ENCODE assay signal across 20 cellular contexts in genomic region chr18:68454511-68455228, GRCh38.
A peak's percentile ranks its signal among the peaks of the same experiment; 100 is the strongest.
DNase-seq lines count a peak whose midpoint lies in the region; ATAC-seq and TF ChIP-seq lines count a peak whose summit lies in the region.
"Had no signal": no experiment of that assay in that cellular context is flagged by ENCODE, and none has a peak within 500 bp of the region (broad histone marks: within the 10 kb centered on the region; RNA-seq: fewer than 3 reads in every experiment).

No MANE protein-coding gene starts in this region.

- H3K14ac ChIP-seq in trophoblast cell (ENCODE audit: low read length): peak overlapping the region; percentile 61

- 38 to 46% methylated on average over 3 of the region's 3 CpGs for WGBS in GM23248 (ENCODE audit: low coverage in 1 of 2, low lambda C conversion rate in 2 of 2, missing lambda C conversion rate in 2 of 2), 2 experiments
- 44% methylated on average over 3 of the region's 3 CpGs for WGBS in SK-N-SH (ENCODE audit: low lambda C conversion rate)
- WGBS in trophoblast cell (ENCODE audit: extremely low coverage, insufficient coverage, insufficient read length): no CpG with 5 or more reads among the region's 3 CpGs

- POLR2A ChIA-PET in SK-N-SH (lab: Yijun Ruan, JAX): no interaction called here

- no peak overlapping the region for H2AK5ac ChIP-seq in trophoblast cell (ENCODE audit: low read length)

- peak overlapping the region; percentile 71 for H3K18ac ChIP-seq in trophoblast cell (ENCODE audit: low read length)

- H3F3A ChIP-seq in GM23248 (ENCODE audit: insufficient read depth): peaks cover 29% of the 10 kb centered on the region
- peaks cover 10% of the 10 kb centered on the region for H3F3A ChIP-seq in SK-N-SH (replicated peaks; ENCODE audit: insufficient read depth)

- DNase-seq in GM23248 (peak; percentile 85), SK-N-SH (no peak), fibroblast of mammary gland (ENCODE audit: low read depth) (peak; percentile 90), trophoblast cell (peak; percentile 39 to 77), coronary artery (ENCODE audit: low spot score) (no peak)
- no peak for DNase-seq in activated CD4-positive, CD25-positive, alpha-beta regulatory T cell treated with anti-CD3 and anti-CD28 coated beads, Interleukin-2, amount 50 U/mL, for 72 hours
- DNase-seq in stimulated activated naive CD8-positive, alpha-beta T cell treated with anti-CD3 and anti-CD28 coated beads, Interleukin-15, Interleukin-2, amounts not matched to agents 100 U/mL and 50 U/mL, for 24 hours: no peak
- DNase-seq: activated CD4-positive, alpha-beta memory T cell treated with anti-CD3 and anti-CD28 coated beads, Interleukin-2, amount 10 ng/mL, durations not matched to agents 7 days and 5 days; activated T-cell treated with anti-CD3 and anti-CD28 coated beads, Interleukin-2, amount 50 U/mL, for 72 hours; cortex of kidney; DMS153; erythroblast; hypothalamus; mucosa of descending colon; NCI-H748 treated with DMSO at 0.1 percent for 48 hours; pancreas; tibial artery had no signal

- no peaks in the 10 kb centered on the region for H3K79me2 ChIP-seq in GM23248 (ENCODE audit: insufficient read depth)
- no peaks in the 10 kb centered on the region for H3K79me2 ChIP-seq in SK-N-SH (ENCODE audit: insufficient read depth)
- no peaks in the 10 kb centered on the region for H3K79me2 ChIP-seq in trophoblast cell (ENCODE audit: control insufficient read depth, insufficient read depth, low read length, poor library complexity)

- peak overlapping the region; percentile 47 for H4K91ac ChIP-seq in trophoblast cell (ENCODE audit: low read depth, low read length)

- H4K20me1 ChIP-seq in GM23248 (ENCODE audit: insufficient read depth): no peaks in the 10 kb centered on the region
- no peaks in the 10 kb centered on the region for H4K20me1 ChIP-seq in SK-N-SH (ENCODE audit: insufficient read depth)

- H2AFZ ChIP-seq in GM23248 (no peak overlapping the region), SK-N-SH (ENCODE audit: low read depth) (no peak overlapping the region), trophoblast cell (ENCODE audit: insufficient read depth, low read length, poor library complexity) (no peak overlapping the region)

- H3K27ac ChIP-seq in GM23248 (peak overlapping the region; percentile 66), SK-N-SH (ENCODE audit: low read depth in 2 of 2, low read length in 1 of 2) (peak overlapping the region in 1 of 2 experiments; percentile 24; a peak in 2 of 4 replicates), trophoblast cell (ENCODE audit: low read depth, low read length) (peak overlapping the region; percentile 6), coronary artery (no peak overlapping the region)
- H3K27ac ChIP-seq: C4-2B, pancreas, skin epidermis, tibial artery had no signal

- in situ Hi-C loops in GM23248 (cut with MboI): no loop called here

- no peak for TF ChIP-seq EP300 in SK-N-SH (IDR thresholded peaks at IDR 0.05; ENCODE audit: borderline replicate concordance in 1 of 2, low read depth in 1 of 2, low read length in 1 of 2)

- H3K23ac ChIP-seq in trophoblast cell (ENCODE audit: low read length): no peak overlapping the region

- peaks cover 21% of the 10 kb centered on the region for H3K4me1 ChIP-seq in GM23248 (ENCODE audit: insufficient read depth)
- peaks cover 0 to 5% of the 10 kb centered on the region in 2 experiments; a peak in 1 of 4 replicates for H3K4me1 ChIP-seq in SK-N-SH (ENCODE audit: control insufficient read depth in 1 of 2, insufficient read depth in 2 of 2, low read depth in 1 of 2, low read length in 1 of 2)
- peaks cover 2 to 8% of the 10 kb centered on the region in 2 experiments for H3K4me1 ChIP-seq in trophoblast cell (ENCODE audit: control insufficient read depth in 1 of 2, insufficient read depth in 2 of 2, low read length in 2 of 2)
- H3K4me1 ChIP-seq: pancreas had no signal

- H2BK5ac ChIP-seq in trophoblast cell (ENCODE audit: low read depth, low read length, poor library complexity): peak overlapping the region; percentile 63

- CTCF ChIA-PET in SK-N-SH (lab: Yijun Ruan, JAX): no interaction called here

- no peak overlapping the region for H3K4ac ChIP-seq in trophoblast cell (ENCODE audit: low read depth, low read length)

- TF ChIP-seq CTCF in SK-N-SH (IDR thresholded peaks at IDR 0.05) (no peak), fibroblast of mammary gland (conservative IDR thresholded peaks at IDR 0.05; ENCODE audit: control insufficient read depth, insufficient read depth, low read depth, low read length) (no peak), coronary artery (IDR thresholded peaks at IDR 0.05) (no peak)

- no peak overlapping the region for H4K12ac ChIP-seq in trophoblast cell (ENCODE audit: low read depth, low read length)

- H2BK120ac ChIP-seq in trophoblast cell (ENCODE audit: insufficient read depth, low read length, poor library complexity): peak overlapping the region; percentile 66

- no peaks in the 10 kb centered on the region for H3K9me3 ChIP-seq in GM23248 (ENCODE audit: low read depth)
- no peaks in the 10 kb centered on the region for H3K9me3 ChIP-seq in SK-N-SH
- no peaks in the 10 kb centered on the region for H3K9me3 ChIP-seq in trophoblast cell (ENCODE audit: insufficient read depth, low read depth, low read length)
- H3K9me3 ChIP-seq: mucosa of descending colon, pancreas, tibial artery had no signal

- H3K9ac ChIP-seq in GM23248: no peak overlapping the region
- H3K9ac ChIP-seq in SK-N-SH: no peak overlapping the region
- no peak overlapping the region for H3K9ac ChIP-seq in trophoblast cell (ENCODE audit: low read length)

- H4K8ac ChIP-seq in trophoblast cell (ENCODE audit: low read depth, low read length): no peak overlapping the region

- H3K27me3 ChIP-seq in GM23248 (replicated peaks; ENCODE audit: insufficient read depth) (no peaks in the 10 kb centered on the region), SK-N-SH (ENCODE audit: insufficient read depth) (no peaks in the 10 kb centered on the region), trophoblast cell (ENCODE audit: insufficient read depth, low read length) (no peaks in the 10 kb centered on the region)
- H3K27me3 ChIP-seq: pancreas, tibial artery had no signal

- peaks cover 5% of the 10 kb centered on the region for H3K79me1 ChIP-seq in trophoblast cell (ENCODE audit: low read length)

- H2BK12ac ChIP-seq in trophoblast cell (ENCODE audit: low read length): peak overlapping the region; percentile 87

- no peak for ATAC-seq in stimulated activated naive CD8-positive, alpha-beta T cell treated with anti-CD3 and anti-CD28 coated beads, Interleukin-15, Interleukin-2, amounts not matched to agents 100 U/mL and 50 U/mL, for 24 hours
- ATAC-seq: activated T-cell treated with anti-CD3 and anti-CD28 coated beads, Interleukin-2, amount 50 U/mL, for 72 hours; mucosa of descending colon; Panc1 had no signal

- H3K4me3 ChIP-seq in GM23248 (no peak overlapping the region), SK-N-SH (ENCODE audit: low read depth in 2 of 2, low read length in 1 of 2) (no peak overlapping the region), fibroblast of mammary gland (ENCODE audit: control insufficient read depth, low read depth, low read length) (no peak overlapping the region), trophoblast cell (ENCODE audit: low read depth, low read length) (no peak overlapping the region), coronary artery (no peak overlapping the region)
- H3K4me3 ChIP-seq: mucosa of descending colon, pancreas, skin epidermis, tibial artery had no signal

- no peak for TF ChIP-seq RAD21 in SK-N-SH (IDR thresholded peaks at IDR 0.05; ENCODE audit: low read length)

- H3K36me3 ChIP-seq in GM23248 (ENCODE audit: low read depth) (no peaks in the 10 kb centered on the region), SK-N-SH (replicated peaks in 1 of 2; ENCODE audit: control insufficient read depth in 1 of 2, insufficient read depth in 2 of 2, low read length in 1 of 2) (no peaks in the 10 kb centered on the region), trophoblast cell (ENCODE audit: control insufficient read depth in 1 of 2, insufficient read depth in 2 of 2, low read length in 2 of 2) (no peaks in the 10 kb centered on the region)
- H3K36me3 ChIP-seq: pancreas, tibial artery had no signal

- no peak overlapping the region for H3K4me2 ChIP-seq in GM23248 (ENCODE audit: unreplicated experiment)
- no peak overlapping the region for H3K4me2 ChIP-seq in SK-N-SH
- no peak overlapping the region for H3K4me2 ChIP-seq in trophoblast cell (ENCODE audit: low read length)

- H3K9me2 ChIP-seq in GM23248 (ENCODE audit: insufficient read depth) (no peaks in the 10 kb centered on the region), SK-N-SH (no peaks in the 10 kb centered on the region)

TF ChIP-seq in SK-N-SH, 30 proteins besides CTCF, POLR2A, EP300 and RAD21 (continues in another document):
- TF ChIP-seq RFX5 (IDR thresholded peaks at IDR 0.05; ENCODE audit: low read length) (no peak), FOSL2 (IDR thresholded peaks at IDR 0.05; ENCODE audit: borderline replicate concordance, low read depth) (peak; percentile 60; the same call in 1 of the 2 replicates), CHD2 (IDR thresholded peaks at IDR 0.05; ENCODE audit: low read length, partially characterized antibody) (no peak), NFIC (IDR thresholded peaks at IDR 0.05; ENCODE audit: borderline replicate concordance) (peak; percentile 6; the same call in 1 of the 2 replicates), JUND (IDR thresholded peaks at IDR 0.05) (peak; percentile 35; the same call in 1 of the 2 replicates), MXI1 (IDR thresholded peaks at IDR 0.05; ENCODE audit: low read depth, low read length) (no peak)
- TF ChIP-seq, protein P1, sequence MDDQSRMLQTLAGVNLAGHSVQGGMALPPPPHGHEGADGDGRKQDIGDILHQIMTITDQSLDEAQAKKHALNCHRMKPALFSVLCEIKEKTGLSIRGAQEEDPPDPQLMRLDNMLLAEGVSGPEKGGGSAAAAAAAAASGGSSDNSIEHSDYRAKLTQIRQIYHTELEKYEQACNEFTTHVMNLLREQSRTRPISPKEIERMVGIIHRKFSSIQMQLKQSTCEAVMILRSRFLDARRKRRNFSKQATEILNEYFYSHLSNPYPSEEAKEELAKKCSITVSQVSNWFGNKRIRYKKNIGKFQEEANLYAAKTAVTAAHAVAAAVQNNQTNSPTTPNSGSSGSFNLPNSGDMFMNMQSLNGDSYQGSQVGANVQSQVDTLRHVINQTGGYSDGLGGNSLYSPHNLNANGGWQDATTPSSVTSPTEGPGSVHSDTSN (IDR thresholded peaks at IDR 0.05): peak; percentile 79

Comparison
In these comparisons a context has a peak if more than half of its experiments do, and no peak if none do; other contexts are left out.
1. DNase-seq: peak in GM23248 (single experiment), fibroblast of mammary gland (single experiment) and trophoblast cell (2 of 2); none in SK-N-SH (single experiment), activated CD4-positive, CD25-positive, alpha-beta regulatory T cell treated with anti-CD3 and anti-CD28 coated beads, Interleukin-2, amount 50 U/mL, for 72 hours (single experiment), coronary artery (single experiment) and stimulated activated naive CD8-positive, alpha-beta T cell treated with anti-CD3 and anti-CD28 coated beads, Interleukin-15, Interleukin-2, amounts not matched to agents 100 U/mL and 50 U/mL, for 24 hours (single experiment).
2. H3K27ac ChIP-seq: peak in GM23248 (single experiment) and trophoblast cell (single experiment); none in coronary artery (0 of 2).